ENCODE assay signal across 8 cellular contexts in the genomic region with DNA sequence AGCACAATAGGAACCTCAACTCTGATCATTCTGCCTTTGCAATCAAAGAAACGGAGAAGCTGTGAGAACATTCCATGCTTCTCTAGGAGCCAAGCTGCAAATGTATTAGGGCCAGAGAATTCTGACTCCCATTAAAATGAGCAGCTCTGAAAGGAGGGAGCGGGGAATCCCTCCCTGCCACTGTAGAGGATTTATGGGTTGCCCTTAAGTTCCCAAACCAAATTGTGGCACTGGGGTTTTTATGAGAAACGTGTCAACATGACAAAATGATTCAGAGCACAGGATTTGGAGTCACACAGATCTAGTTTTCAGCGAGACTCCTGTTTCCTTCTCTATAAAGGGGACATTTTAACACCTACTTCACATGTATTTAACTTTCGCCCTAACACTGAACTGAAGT. TPM values are rescaled to one million over a fixed set of nuclear protein-coding genes. Genes with fewer than 3 reads are reported as not detected.
DNase-seq lines count a peak whose midpoint lies in the region; ATAC-seq and TF ChIP-seq lines count a peak whose summit lies in the region.

No MANE protein-coding gene starts in this region.

- peak overlapping the region; percentile 94 to 96 (median 95) for H3K4me3 Mint-ChIP-seq in nephron

- peak overlapping the region in 56 of 59 donors; percentile 13 to 100 (median 98) for H3K27ac ChIP-seq in dorsolateral prefrontal cortex

- peak overlapping the region; percentile 85 to 97 (median 86) for H3K27ac Mint-ChIP-seq in nephron

- H3K9me3 ChIP-seq in MG63 = no peaks in the 10 kb centered on the region

- ATAC-seq in GM19328 (IDR thresholded peaks at IDR 0.05; ENCODE audit: unreplicated experiment) = no peak

- H3K36me3 Mint-ChIP-seq in nephron (ENCODE audit: low read depth) = peaks cover 10% of the 10 kb centered on the region

- H3K27me3 ChIP-seq in MG63 (no peaks in the 10 kb centered on the region), dorsolateral prefrontal cortex (no peaks in the 10 kb centered on the region)

- peaks cover 45% of the 10 kb centered on the region for H3K4me1 Mint-ChIP-seq in nephron

- DNase-seq in C1 segment of cervical spinal cord (lab: John Stamatoyannopoulos, UW) (peak in 9 of 14 donors; percentile 6 to 42 (median 29)), MG63 (no peak), dorsolateral prefrontal cortex (no peak), NCI-H226 (no peak)
- DNase-seq in stimulated activated naive CD4-positive, alpha-beta T cell (lab: John Stamatoyannopoulos, UW) = no peak
- no peak for DNase-seq in stimulated activated CD4-positive, alpha-beta T cell treated with anti-CD3 and anti-CD28 coated beads, Interleukin-2, amount 100 ng/mL, for 48 hours

- H3K27me3 Mint-ChIP-seq in nephron (ENCODE audit: low read depth) = no peaks in the 10 kb centered on the region

- H3K4me3 ChIP-seq in MG63 = peak overlapping the region; percentile 95
- H3K4me3 ChIP-seq in dorsolateral prefrontal cortex = peak overlapping the region; percentile 54 to 96 (median 85)

- peaks cover 22% of the 10 kb centered on the region for H3K36me3 ChIP-seq in MG63

- TF ChIP-seq CTCF in dorsolateral prefrontal cortex (IDR thresholded peaks at IDR 0.05 in 54 of 56, conservative IDR thresholded peaks at IDR 0.05 in 2 of 56; ENCODE audit: low read depth in 1 of 56, partially characterized antibody in 56 of 56) = no peak
- no peak for TF ChIP-seq CTCF in nephron (IDR thresholded peaks at IDR 0.05; ENCODE audit: unreplicated experiment in 3 of 3)

- no peaks in the 10 kb centered on the region for H3K9me3 Mint-ChIP-seq in nephron

- intact Hi-C loops in dorsolateral prefrontal cortex (cut with DNase I) = loop anchor here (5.0 to 10.0 kb wide), 5 partner anchors 51 to 1179 kb away; a partner anchor contains a TSS

RNA-seq across cellular contexts. Expression of a gene that starts 1.8 kb away (rescaled TPM):
- 127 and 219 TPM in 2 replicates for total RNA-seq in MG63 (2014; rRNA removed; shearing (Covaris generic); ENCODE audit: low replicate concordance)
- total RNA-seq in dorsolateral prefrontal cortex = 100 to 1,000 TPM; 155 to 373 (median 228) TPM

Comparison
In these comparisons a context has a peak if more than half of its experiments do, and no peak if none do; other contexts are left out.
1. DNase-seq: peak in C1 segment of cervical spinal cord (9 of 14); none in MG63 (single experiment), dorsolateral prefrontal cortex (0 of 10), stimulated activated naive CD4-positive, alpha-beta T cell (0 of 6), NCI-H226 (single experiment) and stimulated activated CD4-positive, alpha-beta T cell treated with anti-CD3 and anti-CD28 coated beads, Interleukin-2, amount 100 ng/mL, for 48 hours (0 of 2).